ENCODE assay signal across 25 cellular contexts in the genomic region with DNA sequence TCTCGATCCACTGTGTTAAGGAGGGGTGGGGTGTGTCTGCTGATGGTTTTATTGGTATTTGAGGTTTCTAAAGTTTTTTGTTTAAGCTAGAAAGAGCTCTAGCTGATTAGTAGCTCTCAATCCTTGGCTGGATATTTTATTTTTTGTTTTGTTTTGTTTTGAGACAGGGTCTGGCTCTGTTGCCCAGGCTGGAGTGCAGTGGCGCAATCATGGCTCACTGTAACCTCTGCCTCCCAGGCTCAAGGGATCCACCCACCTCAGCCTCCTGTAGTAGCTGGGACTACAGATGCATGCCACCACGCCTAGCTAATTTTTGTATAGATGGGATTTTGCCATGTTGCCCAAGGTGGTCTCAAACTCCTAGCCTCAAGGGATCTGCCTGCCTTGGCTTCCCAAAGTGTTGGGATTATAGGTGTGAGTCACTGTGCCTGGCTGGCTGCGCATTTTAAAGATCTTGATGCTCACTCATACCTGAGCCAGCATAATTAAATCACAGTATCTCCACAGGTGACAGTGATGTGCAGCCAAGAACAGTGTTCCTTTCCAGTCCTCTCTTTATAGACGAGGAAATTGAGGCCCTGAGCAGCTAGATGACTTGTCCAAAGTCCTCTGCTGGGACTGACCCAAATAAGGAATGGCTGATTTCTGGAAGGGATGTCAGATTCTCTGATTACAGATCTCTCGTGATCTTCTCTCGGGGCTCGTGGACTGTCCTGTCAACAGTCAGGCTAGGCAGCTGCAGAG. TPM values are rescaled to one million over a fixed set of nuclear protein-coding genes. Genes with fewer than 3 reads are reported as not detected.
DNase-seq lines count a peak whose midpoint lies in the region; ATAC-seq and TF ChIP-seq lines count a peak whose summit lies in the region.
"Had no signal": no experiment of that assay in that cellular context is flagged by ENCODE, and none has a peak within 500 bp of the region (broad histone marks: within the 10 kb centered on the region; RNA-seq: fewer than 3 reads in every experiment).

No MANE protein-coding gene starts in this region.

- intact Hi-C loops in esophagus muscularis mucosa (cut with DNase I) (no loop called here), left colon (cut with DNase I, micrococcal nuclease) (no loop called here), stomach (cut with DNase I; ENCODE audit: low total_unique reads) (loop anchor here (10.0 kb wide), 1 partner anchor 286 kb away; no protein-coding TSS in a partner anchor), PC-9 (cut with micrococcal nuclease; ENCODE audit: unreplicated experiment) (no loop called here)

- CTCF ChIA-PET in PC-9 (lab: Charles Lee): no interaction called here

- TF ChIP-seq POLR2A in esophagus muscularis mucosa (IDR thresholded peaks at IDR 0.05; ENCODE audit: low read depth) (no peak), stomach (IDR thresholded peaks at IDR 0.05) (no peak)

- no TSS peak for BruUV-seq in PC-9 (replicated peaks; lab: Mats Ljungman, UMichigan)

- no peak overlapping the region for H3K4me3 ChIP-seq in esophagus muscularis mucosa
- no peak overlapping the region for H3K4me3 ChIP-seq in stomach
- H3K4me3 ChIP-seq in PC-9: no peak overlapping the region
- H3K4me3 ChIP-seq: A549, lung, thoracic aorta had no signal

- no peaks in the 10 kb centered on the region for H3K27me3 Mint-ChIP-seq in type B pancreatic cell

- peaks cover 16% of the 10 kb centered on the region for H3K4me1 Mint-ChIP-seq in type B pancreatic cell (ENCODE audit: unreplicated experiment)

- POLR2A ChIA-PET in PC-9 (lab: Charles Lee; ENCODE audit: unreplicated experiment): interaction anchor here (0.6 to 0.7 kb wide), 2 partner anchors 17 to 99 kb away, joined by 4 to 9 read pairs; no protein-coding TSS in a partner anchor

- H3K9me2 ChIP-seq in PC-9 (ENCODE audit: insufficient read depth): 0 out of 2 replicates have a peak, but pooled peaks cover 6% of the 10 kb centered on the region

- H3K27ac ChIP-seq in esophagus muscularis mucosa (replicated peaks in 1 of 4) (peak overlapping the region; percentile 42 to 50 (median 46)), stomach (peak overlapping the region in 4 of 5 donors; percentile 20 to 63 (median 34)), PC-9 (no peak overlapping the region)
- H3K27ac ChIP-seq: A549, brain microvascular endothelial cell, thoracic aorta had no signal

- H3F3A ChIP-seq in PC-9 (ENCODE audit: insufficient read depth, low read depth): no peaks in the 10 kb centered on the region

- H3K9me3 ChIP-seq in esophagus muscularis mucosa (no peaks in the 10 kb centered on the region), stomach (no peaks in the 10 kb centered on the region), PC-9 (ENCODE audit: insufficient read depth, low read depth) (no peaks in the 10 kb centered on the region)
- H3K9me3 ChIP-seq: A549, BE2C, thoracic aorta had no signal

- H3K4me1 ChIP-seq in esophagus muscularis mucosa (peaks cover 90 to 94% (median 92%) of the 10 kb centered on the region in 4 donors), stomach (peaks cover 18 to 81% (median 50%) of the 10 kb centered on the region in 4 donors), PC-9 (replicated peaks; ENCODE audit: insufficient read depth) (no peaks in the 10 kb centered on the region)
- H3K4me1 ChIP-seq: BE2C had no signal

- in situ Hi-C loops in G401 (cut with HindIII; ENCODE audit: low sequenced_read_pairs): no loop called here

- TF ChIP-seq CTCF in esophagus muscularis mucosa (IDR thresholded peaks at IDR 0.05) (no peak), stomach (IDR thresholded peaks at IDR 0.05) (no peak), omental fat pad (IDR thresholded peaks at IDR 0.05) (no peak), PC-9 (conservative IDR thresholded peaks at IDR 0.05) (no peak), type B pancreatic cell (conservative IDR thresholded peaks at IDR 0.05) (no peak)

- no peaks in the 10 kb centered on the region for H3K79me2 ChIP-seq in PC-9 (ENCODE audit: low read depth)

- TF ChIP-seq EP300 in esophagus muscularis mucosa (IDR thresholded peaks at IDR 0.05): no peak
- TF ChIP-seq EP300 in stomach (IDR thresholded peaks at IDR 0.05): no peak

- H3K4me3 Mint-ChIP-seq in type B pancreatic cell: no peak overlapping the region
- H3K4me3 Mint-ChIP-seq: activated CD8-positive, alpha-beta T cell treated with anti-CD3 and anti-CD28 coated beads for 36 hours had no signal

- no peaks in the 10 kb centered on the region for H3K36me3 ChIP-seq in esophagus muscularis mucosa
- H3K36me3 ChIP-seq in stomach: no peaks in the 10 kb centered on the region
- no peaks in the 10 kb centered on the region for H3K36me3 ChIP-seq in PC-9 (ENCODE audit: low read depth)
- H3K36me3 ChIP-seq: BE2C, brain microvascular endothelial cell, thoracic aorta had no signal

- H3K27ac Mint-ChIP-seq in type B pancreatic cell: no peak overlapping the region
- H3K27ac Mint-ChIP-seq: activated CD8-positive, alpha-beta T cell treated with anti-CD3 and anti-CD28 coated beads for 36 hours had no signal

- H2AFZ ChIP-seq in PC-9: no peak overlapping the region

- H3K9me3 Mint-ChIP-seq in type B pancreatic cell: no peaks in the 10 kb centered on the region
- H3K9me3 Mint-ChIP-seq: activated CD8-positive, alpha-beta T cell treated with anti-CD3 and anti-CD28 coated beads for 36 hours had no signal

- no peaks in the 10 kb centered on the region for H3K27me3 ChIP-seq in esophagus muscularis mucosa
- H3K27me3 ChIP-seq in stomach: no peaks in the 10 kb centered on the region
- no peaks in the 10 kb centered on the region for H3K27me3 ChIP-seq in PC-9 (ENCODE audit: insufficient read depth, low read depth)
- H3K27me3 ChIP-seq: BE2C, brain microvascular endothelial cell had no signal

- peaks cover 2% of the 10 kb centered on the region; the same call in 1 of the 2 replicates for H4K20me1 ChIP-seq in PC-9 (ENCODE audit: insufficient read depth)

- DNase-seq in G401 (ENCODE audit: low spot score): peak; percentile 73
- DNase-seq in esophagus muscularis mucosa (ENCODE audit: extremely low spot score): no peak
- DNase-seq in left colon: no peak
- DNase-seq in stomach: no peak
- no peak for DNase-seq in omental fat pad (ENCODE audit: low spot score)
- DNase-seq in PC-9: no peak
- DNase-seq in type B pancreatic cell (ENCODE audit: extremely low spot score, unreplicated experiment): no peak
- no peak for DNase-seq in stimulated activated CD4-positive, alpha-beta T cell treated with anti-CD3 and anti-CD28 coated beads, Interleukin-15, amount 100 ng/mL, for 24 hours
- DNase-seq: activated CD8-positive, alpha-beta T cell treated with anti-CD3 and anti-CD28 coated beads for 36 hours; activated effector memory CD4-positive, alpha-beta T cell treated with anti-CD3 and anti-CD28 coated beads, Interleukin-2, amount 50 U/mL, for 16 hours; activated T-cell treated with anti-CD3 and anti-CD28 coated beads for 4 hours; BE2C; brain microvascular endothelial cell; cortex of kidney; DMS79; Kasumi-1; NCI-H1694; NCI-H2171; NCI-H526 treated with DMSO at 0.1 percent for 48 hours; nucleus accumbens; RPMI8226; T1000 had no signal

- H3K4me2 ChIP-seq in PC-9: no peak overlapping the region
- H3K4me2 ChIP-seq: A549 had no signal

- WGBS in esophagus muscularis mucosa: 57% methylated on average over 8 of the region's 8 CpGs
- WGBS in stomach, 5 donors: 63 to 75% (median 75%) methylated on average over 7 to 8 of the region's 8 CpGs

- peak; percentile 80 for ATAC-seq in left colon
- no peak for ATAC-seq in omental fat pad (ENCODE audit: low FRiP score)
- ATAC-seq: A549; activated CD8-positive, alpha-beta T cell treated with anti-CD3 and anti-CD28 coated beads for 36 hours had no signal

- peaks cover 6% of the 10 kb centered on the region for H3K36me3 Mint-ChIP-seq in type B pancreatic cell

RNA-seq across cellular contexts. Expression of a gene that starts 44.4 kb away (rescaled TPM):
- 59.6 and 81.0 TPM in 2 replicates for total RNA-seq in G401 (2014; rRNA removed; shearing (Covaris generic))
- total RNA-seq in esophagus muscularis mucosa: 100 to 1,000 TPM; 465 to 600 (median 547) TPM
- 100 to 1,000 TPM; 321 to 326 TPM for total RNA-seq in left colon
- 100 to 1,000 TPM; 155 to 475 (median 267) TPM for total RNA-seq in stomach
- 10 to 100 TPM; 28.7 to 33.6 (median 29.6) TPM for polyA plus RNA-seq in stomach
- 1,000 to 10,000 TPM in 2 of 4 donors, 100 to 1,000 TPM in 2; 681 to 1,046 (median 964) TPM for total RNA-seq in omental fat pad
- total RNA-seq in PC-9 (2021): 234 and 262 TPM in 2 replicates
- total RNA-seq in type B pancreatic cell (ENCODE audit: low replicate concordance): 193 and 214 TPM in 2 replicates
